In the genomic region with DNA sequence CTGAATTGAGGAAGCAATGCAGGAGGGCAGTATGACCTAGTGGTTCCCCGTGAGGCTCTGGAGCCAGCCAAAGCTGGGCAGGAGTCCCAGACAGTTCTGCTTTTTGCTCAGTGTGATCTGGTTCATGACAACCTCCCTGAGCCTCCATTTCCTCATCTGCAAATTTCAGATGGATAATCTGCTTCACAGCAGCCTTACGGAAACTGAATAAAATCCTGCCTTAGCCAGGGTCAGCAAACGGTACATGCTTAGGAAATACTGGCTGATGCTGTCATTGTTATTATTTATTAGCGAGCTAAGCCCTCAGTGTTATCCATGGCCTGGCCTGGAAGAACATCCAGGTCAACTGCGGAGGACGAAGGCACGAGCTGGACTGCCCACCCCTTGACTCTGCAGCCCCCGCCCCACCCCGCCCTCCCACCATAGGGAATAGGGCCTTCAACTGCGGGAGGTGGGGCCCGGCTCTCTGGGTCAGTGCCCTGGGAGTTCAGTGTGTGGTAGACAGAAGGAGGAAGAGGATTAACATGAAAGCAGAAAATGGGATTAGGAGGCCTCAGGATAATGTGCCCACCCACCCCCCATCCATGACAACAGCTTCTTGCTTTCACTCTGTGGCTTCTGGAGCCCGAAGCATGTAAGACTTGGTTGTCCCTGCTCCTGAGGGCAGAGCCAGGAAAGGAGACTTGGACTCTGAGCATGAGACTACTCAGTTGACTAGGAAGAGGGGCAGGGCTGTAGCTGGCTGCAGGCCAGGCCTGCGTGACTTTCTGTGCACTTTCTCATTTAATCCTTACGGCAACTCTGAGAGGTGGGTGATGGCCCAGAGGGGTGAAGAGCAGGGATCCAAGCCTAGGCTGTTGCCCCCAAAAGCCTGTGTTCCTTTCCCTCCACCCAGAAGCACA, we compare ENCODE assay signal across 10 cellular contexts. TPM values are rescaled to one million over a fixed set of nuclear protein-coding genes. Genes with fewer than 3 reads are reported as not detected.
DNase-seq lines count a peak whose midpoint lies in the region; ATAC-seq and TF ChIP-seq lines count a peak whose summit lies in the region.
"Had no signal": no experiment of that assay in that cellular context is flagged by ENCODE, and none has a peak within 500 bp of the region (broad histone marks: within the 10 kb centered on the region; RNA-seq: fewer than 3 reads in every experiment).

No MANE protein-coding gene starts in this region.

- DNase-seq in body of pancreas: peak in 2 of 4 donors; percentile 24 to 56
- peak in 1 of 2 donors; percentile 32 for DNase-seq in left lung
- no peak for DNase-seq in stomach
- DNase-seq in stimulated activated naive CD4-positive, alpha-beta T cell treated with Interleukin-2 at 50 U/mL for 16 hours (lab: John Stamatoyannopoulos, UW): no peak
- no peak for DNase-seq in activated gamma-delta T cell treated with Interleukin-2 at 50 U/mL for 16 hours
- no peak for DNase-seq in effector CD4-positive, alpha-beta T cell
- DNase-seq in HuH-7 (ENCODE audit: low spot score): no peak
- DNase-seq: activated naive CD4-positive, alpha-beta T cell treated with anti-CD3 and anti-CD28 coated beads, Interleukin-2, amount 10 ng/mL, durations not matched to agents 7 days and 5 days; COR-L47 had no signal

- H3K4me3 ChIP-seq in HUES48 (ENCODE audit: low read depth, low read length): no peak overlapping the region
- no peak overlapping the region for H3K4me3 ChIP-seq in body of pancreas
- H3K4me3 ChIP-seq in left lung: no peak overlapping the region
- H3K4me3 ChIP-seq in stomach: no peak overlapping the region

- TF ChIP-seq CTCF in body of pancreas (IDR thresholded peaks at IDR 0.05): no peak
- TF ChIP-seq CTCF in left lung (IDR thresholded peaks at IDR 0.05): no peak
- TF ChIP-seq CTCF in stomach (IDR thresholded peaks at IDR 0.05): no peak

- TF ChIP-seq EP300 in stomach (IDR thresholded peaks at IDR 0.05): no peak

- peak overlapping the region; percentile 42 for H3K27ac ChIP-seq in HUES48 (ENCODE audit: low read depth, low read length)
- peak overlapping the region in 2 of 4 donors; percentile 13 to 14 for H3K27ac ChIP-seq in body of pancreas
- peak overlapping the region; percentile 3 to 53 for H3K27ac ChIP-seq in left lung
- H3K27ac ChIP-seq in stomach: peak overlapping the region in 4 of 5 donors; percentile 61 to 90 (median 76)

- H3K4me1 ChIP-seq in HUES48 (ENCODE audit: control insufficient read depth, insufficient read depth, low read length) (no peaks in the 10 kb centered on the region), body of pancreas (peaks cover 34% of the 10 kb centered on the region), left lung (peaks cover 12 to 15% of the 10 kb centered on the region in 2 donors), stomach (peaks cover 15 to 82% (median 51%) of the 10 kb centered on the region in 4 donors)

- intact Hi-C loops in body of pancreas (cut with DNase I): no loop called here
- intact Hi-C loops in left lung (cut with DNase I): no loop called here
- intact Hi-C loops in stomach (cut with DNase I; ENCODE audit: low total_unique reads): no loop called here

- no peaks in the 10 kb centered on the region for H3K9me3 ChIP-seq in HUES48 (ENCODE audit: control insufficient read depth, insufficient read depth, low read length)
- H3K9me3 ChIP-seq in body of pancreas: no peaks in the 10 kb centered on the region
- no peaks in the 10 kb centered on the region for H3K9me3 ChIP-seq in left lung
- no peaks in the 10 kb centered on the region for H3K9me3 ChIP-seq in stomach

- H3K36me3 ChIP-seq in HUES48 (ENCODE audit: control insufficient read depth, insufficient read depth, low read length) (peaks cover 34% of the 10 kb centered on the region), body of pancreas (replicated peaks in 1 of 2; ENCODE audit: insufficient read depth in 1 of 2, low read depth in 2 of 2) (peaks cover 0 to 5% of the 10 kb centered on the region in 2 donors), left lung (peaks cover 0 to 5% of the 10 kb centered on the region in 2 donors), stomach (peaks cover 6 to 38% (median 31%) of the 10 kb centered on the region in 4 donors)

- ATAC-seq in body of pancreas (peak; percentile 34), left lung (peak; percentile 35)

- H3K27me3 ChIP-seq in HUES48 (ENCODE audit: control insufficient read depth, insufficient read depth, low read length): no peaks in the 10 kb centered on the region
- H3K27me3 ChIP-seq in body of pancreas: no peaks in the 10 kb centered on the region
- H3K27me3 ChIP-seq in left lung: no peaks in the 10 kb centered on the region
- no peaks in the 10 kb centered on the region for H3K27me3 ChIP-seq in stomach

- TF ChIP-seq POLR2A in body of pancreas (IDR thresholded peaks at IDR 0.05) (no peak), stomach (IDR thresholded peaks at IDR 0.05) (no peak)

- H3K9ac ChIP-seq in HUES48 (ENCODE audit: low read depth, low read length): no peak overlapping the region

- 71 to 78% methylated on average over 13 to 14 of the region's 14 CpGs for WGBS in body of pancreas, 2 donors
- WGBS in stomach, 5 donors: 37 to 47% (median 39%) methylated on average over 14 of the region's 14 CpGs

RNA-seq across cellular contexts. Expression of a gene that starts 13.1 kb away (rescaled TPM):
- total RNA-seq in body of pancreas (10 to 100 TPM; 25.7 to 93.9 TPM), left lung (10 to 100 TPM; 63.1 to 68.2 TPM), stomach (100 to 1,000 TPM in 1 of 5 donors, 10 to 100 TPM in 4; 25.1 to 176 (median 66.8) TPM)
- 10 to 100 TPM; 15.4 to 36.4 (median 31.7) TPM for polyA plus RNA-seq in stomach
